ENCODE assay signal across 27 cellular contexts in genomic region chr11:73650400-73650799, GRCh38.
"Had no signal": no experiment of that assay in that cellular context is flagged by ENCODE, and none has a peak within 500 bp of the region (broad histone marks: within the 10 kb centered on the region; RNA-seq: fewer than 3 reads in every experiment).

No MANE protein-coding gene starts in this region.

- H3K27ac Mint-ChIP-seq: activated CD4-positive, alpha-beta memory T cell treated with anti-CD3 and anti-CD28 coated beads for 36 hours; activated CD4-positive, alpha-beta T cell treated with anti-CD3 and anti-CD28 coated beads, Interleukin-2, amount 10 ng/mL, durations not matched to agents 24 days and 14 days; activated naive CD4-positive, alpha-beta T cell treated with anti-CD3 and anti-CD28 coated beads, Interleukin-2, amount 50 U/mL, for 24 hours; activated naive CD8-positive, alpha-beta T cell treated with anti-CD3 and anti-CD28 coated beads, Interleukin-2, amount 50 U/mL, for 24 hours; activated T-cell treated with anti-CD3 and anti-CD28 coated beads, Interleukin-2, amount 50 U/mL, for 24 hours; endodermal cell; natural killer cell treated with Interleukin-12 subunit alpha and Interleukin-12 subunit beta and Interleukin-15 and Interleukin-18, amount 100 ng/mL, for 72 hours; stimulated activated naive B cell treated with anti-CD40 and anti-IgM and Interleukin-4, amounts not matched to agents 10 μg/mL and 1 μg/mL and 100 μg/mL, for 72 hours had no signal

- H3K9me3 Mint-ChIP-seq: activated CD4-positive, alpha-beta memory T cell treated with anti-CD3 and anti-CD28 coated beads for 36 hours; activated CD4-positive, alpha-beta T cell treated with anti-CD3 and anti-CD28 coated beads, Interleukin-2, amount 10 ng/mL, durations not matched to agents 24 days and 14 days; activated naive CD4-positive, alpha-beta T cell treated with anti-CD3 and anti-CD28 coated beads, Interleukin-2, amount 50 U/mL, for 24 hours; activated naive CD8-positive, alpha-beta T cell treated with anti-CD3 and anti-CD28 coated beads, Interleukin-2, amount 50 U/mL, for 24 hours; activated T-cell treated with anti-CD3 and anti-CD28 coated beads, Interleukin-2, amount 50 U/mL, for 24 hours; endodermal cell; natural killer cell treated with Interleukin-12 subunit alpha and Interleukin-12 subunit beta and Interleukin-15 and Interleukin-18, amount 100 ng/mL, for 72 hours; stimulated activated naive B cell treated with anti-CD40 and anti-IgM and Interleukin-4, amounts not matched to agents 10 μg/mL and 1 μg/mL and 100 μg/mL, for 72 hours had no signal

- ATAC-seq: activated naive CD8-positive, alpha-beta T cell treated with anti-CD3 and anti-CD28 coated beads, Interleukin-2, amount 50 U/mL, for 24 hours; heart right ventricle; left ventricle myocardium superior; mucosa of descending colon; natural killer cell treated with Interleukin-12 subunit alpha and Interleukin-12 subunit beta and Interleukin-15 and Interleukin-18, amount 100 ng/mL, for 72 hours; stimulated activated naive B cell treated with anti-CD40 and anti-IgM and Interleukin-4, amounts not matched to agents 10 μg/mL and 1 μg/mL and 100 μg/mL, for 72 hours had no signal

- FAIRE-seq: urothelium cell line had no signal

- H3K27ac ChIP-seq: esophagus squamous epithelium, heart right ventricle, parathyroid adenoma, right atrium auricular region, testis, transverse colon had no signal

- H3K36me3 Mint-ChIP-seq: activated CD4-positive, alpha-beta memory T cell treated with anti-CD3 and anti-CD28 coated beads for 36 hours; natural killer cell treated with Interleukin-12 subunit alpha and Interleukin-12 subunit beta and Interleukin-15 and Interleukin-18, amount 100 ng/mL, for 72 hours; stimulated activated naive B cell treated with anti-CD40 and anti-IgM and Interleukin-4, amounts not matched to agents 10 μg/mL and 1 μg/mL and 100 μg/mL, for 72 hours had no signal

- DNase-seq: activated CD4-positive, alpha-beta memory T cell treated with anti-CD3 and anti-CD28 coated beads for 36 hours; activated CD4-positive, alpha-beta T cell treated with anti-CD3 and anti-CD28 coated beads, Interleukin-2, amount 10 ng/mL, durations not matched to agents 24 days and 14 days; activated CD4-positive, CD25-positive, alpha-beta regulatory T cell treated with anti-CD3 and anti-CD28 coated beads, Interleukin-2, amount 50 U/mL, for 72 hours; activated CD8-positive, alpha-beta memory T cell treated with anti-CD3 and anti-CD28 coated beads, Interleukin-2, amount 50 U/mL, for 48 hours; activated gamma-delta T cell; activated naive CD8-positive, alpha-beta T cell treated with anti-CD3 and anti-CD28 coated beads, Interleukin-2, amount 50 U/mL, for 24 hours; activated T-cell treated with anti-CD3 and anti-CD28 coated beads, Interleukin-2, amount 50 U/mL, for 24 hours; cortex of kidney; endodermal cell; esophagus squamous epithelium; foreskin melanocyte; heart right ventricle; kidney glomerular epithelial cell; left ventricle myocardium superior; mucosa of descending colon; SK-N-SH; stimulated activated CD4-positive, alpha-beta T cell treated with anti-CD3 and anti-CD28 coated beads, Interleukin-15, amount 100 ng/mL, for 24 hours; stimulated activated CD4-positive, alpha-beta T cell treated with anti-CD3 and anti-CD28 coated beads, Interleukin-2, amount 100 ng/mL, for 24 hours; stimulated activated naive B cell treated with anti-CD40 and anti-IgM and Interleukin-4, amounts not matched to agents 10 μg/mL and 1 μg/mL and 100 μg/mL, for 72 hours; T-helper 2 cell; testis; transverse colon had no signal

- H3K27me3 Mint-ChIP-seq: activated CD4-positive, alpha-beta memory T cell treated with anti-CD3 and anti-CD28 coated beads for 36 hours; activated CD4-positive, alpha-beta T cell treated with anti-CD3 and anti-CD28 coated beads, Interleukin-2, amount 10 ng/mL, durations not matched to agents 24 days and 14 days; activated naive CD4-positive, alpha-beta T cell treated with anti-CD3 and anti-CD28 coated beads, Interleukin-2, amount 50 U/mL, for 24 hours; activated naive CD8-positive, alpha-beta T cell treated with anti-CD3 and anti-CD28 coated beads, Interleukin-2, amount 50 U/mL, for 24 hours; activated T-cell treated with anti-CD3 and anti-CD28 coated beads, Interleukin-2, amount 50 U/mL, for 24 hours had no signal

- H3K4me3 Mint-ChIP-seq: activated CD4-positive, alpha-beta memory T cell treated with anti-CD3 and anti-CD28 coated beads for 36 hours; activated CD4-positive, alpha-beta T cell treated with anti-CD3 and anti-CD28 coated beads, Interleukin-2, amount 10 ng/mL, durations not matched to agents 24 days and 14 days; activated naive CD4-positive, alpha-beta T cell treated with anti-CD3 and anti-CD28 coated beads, Interleukin-2, amount 50 U/mL, for 24 hours; activated naive CD8-positive, alpha-beta T cell treated with anti-CD3 and anti-CD28 coated beads, Interleukin-2, amount 50 U/mL, for 24 hours; activated T-cell treated with anti-CD3 and anti-CD28 coated beads, Interleukin-2, amount 50 U/mL, for 24 hours; endodermal cell; natural killer cell treated with Interleukin-12 subunit alpha and Interleukin-12 subunit beta and Interleukin-15 and Interleukin-18, amount 100 ng/mL, for 72 hours; stimulated activated naive B cell treated with anti-CD40 and anti-IgM and Interleukin-4, amounts not matched to agents 10 μg/mL and 1 μg/mL and 100 μg/mL, for 72 hours had no signal
